1 cellular context compared by ENCODE assay signal in genomic region chr5:107422494-107422893, GRCh38.
TF ChIP-seq lines count a peak whose summit lies in the region.

No MANE protein-coding gene starts in this region.

TF ChIP-seq in IMR-90, 13 proteins besides CTCF, POLR2A, EP300 and RAD21:
- TF ChIP-seq CHD1 (IDR thresholded peaks at IDR 0.05; ENCODE audit: low read depth, low read length) (no peak), FOS (IDR thresholded peaks at IDR 0.05; ENCODE audit: low read depth, low read length) (no peak), NFE2L2 (IDR thresholded peaks at IDR 0.05; ENCODE audit: low read depth, low read length) (no peak), MAZ (IDR thresholded peaks at IDR 0.05; ENCODE audit: borderline replicate concordance, low read depth, low read length) (no peak), CEBPB (IDR thresholded peaks at IDR 0.05; ENCODE audit: low read depth, low read length) (no peak)
